ENCODE assay signal across 17 cellular contexts in the genomic region with DNA sequence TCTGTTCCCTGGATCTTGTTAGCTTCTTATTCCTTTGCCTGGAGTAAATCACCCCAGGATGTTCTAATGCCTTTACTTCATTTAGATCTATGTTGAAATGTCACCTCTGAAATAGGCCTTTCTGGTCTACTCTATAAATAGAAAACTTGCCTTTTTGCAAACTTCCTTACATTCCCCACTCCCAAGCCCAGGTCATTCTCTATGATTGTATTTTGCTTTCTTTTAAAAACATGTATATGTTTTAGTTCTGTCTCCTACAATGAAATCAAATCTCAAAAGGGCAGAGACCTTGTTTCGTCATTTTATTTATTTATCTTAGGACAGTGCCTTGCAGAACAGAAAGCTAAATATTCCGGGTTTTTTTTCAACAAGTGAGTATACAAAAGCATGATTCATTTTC. TPM values are rescaled to one million over a fixed set of nuclear protein-coding genes. Genes with fewer than 3 reads are reported as not detected.
DNase-seq lines count a peak whose midpoint lies in the region; TF ChIP-seq lines count a peak whose summit lies in the region.
"Had no signal": no experiment of that assay in that cellular context is flagged by ENCODE, and none has a peak within 500 bp of the region (broad histone marks: within the 10 kb centered on the region; RNA-seq: fewer than 3 reads in every experiment).

No MANE protein-coding gene starts in this region.

- no peak overlapping the region for H3K4me3 Mint-ChIP-seq in MCF 10A (ENCODE audit: unreplicated experiment)
- H3K4me3 Mint-ChIP-seq: B cell; CD4-positive, alpha-beta T cell; CD8-positive, alpha-beta T cell had no signal

- intact Hi-C loops in MCF 10A (cut with micrococcal nuclease) = no loop called here
- intact Hi-C loops in breast epithelium (cut with DNase I; ENCODE audit: low total_unique reads) = no loop called here

- H3K4me3 ChIP-seq in breast epithelium (no peak overlapping the region), fibroblast of villous mesenchyme (ENCODE audit: low read depth, low read length) (no peak overlapping the region)
- H3K4me3 ChIP-seq: A549; BLaER1 treated with 17β-estradiol and CSF1 and Interleukin-3, amounts not matched to agents 10 nM and 100 nM had no signal

- BruUV-seq in MCF 10A (replicated peaks; lab: Mats Ljungman, UMichigan) = no TSS peak

- peaks cover 11% of the 10 kb centered on the region for H3K4me1 Mint-ChIP-seq in MCF 10A (ENCODE audit: insufficient read depth, unreplicated experiment)
- H3K4me1 Mint-ChIP-seq: B cell had no signal

- no peak for TF ChIP-seq POLR2A in breast epithelium (IDR thresholded peaks at IDR 0.05)

- H3K27ac Mint-ChIP-seq in MCF 10A (ENCODE audit: low read depth, unreplicated experiment) = no peak overlapping the region
- H3K27ac Mint-ChIP-seq: B cell; CD4-positive, alpha-beta T cell; CD8-positive, alpha-beta T cell had no signal

- no peak overlapping the region for H3K27ac ChIP-seq in breast epithelium
- H3K27ac ChIP-seq in RWPE1 = no peak overlapping the region
- H3K27ac ChIP-seq: 22Rv1; A549; BLaER1 treated with 17β-estradiol and CSF1 and Interleukin-3, amounts not matched to agents 10 nM and 100 nM; C4-2B had no signal

- H3K27me3 ChIP-seq in breast epithelium = no peaks in the 10 kb centered on the region
- H3K27me3 ChIP-seq: BLaER1 treated with 17β-estradiol and CSF1 and Interleukin-3, amounts not matched to agents 10 nM and 100 nM had no signal

- H3K4me1 ChIP-seq in breast epithelium = no peaks in the 10 kb centered on the region
- H3K4me1 ChIP-seq: A549; BLaER1 treated with 17β-estradiol and CSF1 and Interleukin-3, amounts not matched to agents 10 nM and 100 nM; Caco-2 had no signal

- peaks cover 7% of the 10 kb centered on the region for H3K9me3 Mint-ChIP-seq in MCF 10A (ENCODE audit: unreplicated experiment)

- CTCF ChIA-PET in MCF 10A (lab: Yijun Ruan, JAX) (no interaction called here), RWPE1 (lab: Yijun Ruan, JAX) (no interaction called here)

- POLR2A ChIA-PET in MCF 10A (lab: Yijun Ruan, JAX) (interaction anchor here (1.5 kb wide), 1 partner anchor 10 kb away, joined by 3 read pairs; no protein-coding TSS in a partner anchor), RWPE1 (lab: Yijun Ruan, JAX; ENCODE audit: low non-redundant PET) (no interaction called here)

- no peaks in the 10 kb centered on the region for H3K36me3 Mint-ChIP-seq in MCF 10A (ENCODE audit: insufficient read depth, unreplicated experiment)
- H3K36me3 Mint-ChIP-seq: CD8-positive, alpha-beta T cell had no signal

- H3K36me3 ChIP-seq in breast epithelium = no peaks in the 10 kb centered on the region
- H3K36me3 ChIP-seq: BLaER1 treated with 17β-estradiol and CSF1 and Interleukin-3, amounts not matched to agents 10 nM and 100 nM had no signal

- TF ChIP-seq CTCF in MCF 10A (IDR thresholded peaks at IDR 0.05; ENCODE audit: unreplicated experiment) (no peak), breast epithelium (IDR thresholded peaks at IDR 0.05) (no peak), fibroblast of villous mesenchyme (IDR thresholded peaks at IDR 0.05; ENCODE audit: insufficient read depth, low read depth, low read length) (no peak), RWPE1 (conservative IDR thresholded peaks at IDR 0.05; ENCODE audit: low read depth) (no peak)

- H3K27me3 Mint-ChIP-seq in MCF 10A (ENCODE audit: insufficient read depth, unreplicated experiment) = no peaks in the 10 kb centered on the region
- H3K27me3 Mint-ChIP-seq: B cell; CD4-positive, alpha-beta T cell had no signal

- DNase-seq in MCF 10A (ENCODE audit: unreplicated experiment) = peak; percentile 13
- DNase-seq in breast epithelium (ENCODE audit: low spot score in 2 of 2) = no peak
- DNase-seq in fibroblast of villous mesenchyme (ENCODE audit: low read depth) = peak; percentile 61
- no peak for DNase-seq in RWPE1 (ENCODE audit: low spot score)
- DNase-seq in amniotic stem cell (lab: John Stamatoyannopoulos, UW) = no peak
- DNase-seq: AML-193; Caco-2; Calu3; CD4-positive, alpha-beta T cell; CD8-positive, alpha-beta T cell; DMS79 treated with DMSO at 0.1 percent for 48 hours; GF-D8 had no signal

- H3K9me3 ChIP-seq in breast epithelium = no peaks in the 10 kb centered on the region
- H3K9me3 ChIP-seq: A549; BLaER1 treated with 17β-estradiol and CSF1 and Interleukin-3, amounts not matched to agents 10 nM and 100 nM; Caco-2 had no signal

RNA-seq across cellular contexts. Expression of a gene that starts 17.5 kb away (rescaled TPM):
- total RNA-seq in MCF 10A (2022) (0.84 and 2.3 TPM in 2 replicates), breast epithelium (under 1 TPM in 1 of 3 donors, not detected in 2; 0.59 TPM), fibroblast of villous mesenchyme (0.43 and 0.64 TPM in 2 replicates)
- total RNA-seq: B cell; Caco-2; CD4-positive, alpha-beta T cell; CD8-positive, alpha-beta T cell had no signal

Comparison
In these comparisons a context has a peak if more than half of its experiments do, and no peak if none do; other contexts are left out.
1. DNase-seq: peak in MCF 10A (single experiment) and fibroblast of villous mesenchyme (single experiment); none in breast epithelium (0 of 2), RWPE1 (single experiment) and amniotic stem cell (single experiment).